In genomic region chr10:79890469-79890868, GRCh38 we compare ENCODE assay signal across 34 cellular contexts. TPM values are rescaled to one million over a fixed set of nuclear protein-coding genes. Genes with fewer than 3 reads are reported as not detected.
"Had no signal": no experiment of that assay in that cellular context is flagged by ENCODE, and none has a peak within 500 bp of the region (broad histone marks: within the 10 kb centered on the region; RNA-seq: fewer than 3 reads in every experiment).

No MANE protein-coding gene starts in this region.

- H3K4me1 ChIP-seq: parathyroid adenoma, psoas muscle, right lobe of liver, sigmoid colon, spleen, suprapubic skin, testis, tibial artery, transverse colon, upper lobe of right lung, uterus had no signal

- H3K9me3 ChIP-seq: neutrophil, psoas muscle, right lobe of liver, sigmoid colon, spleen, suprapubic skin, testis, tibial artery, transverse colon, upper lobe of right lung, uterus had no signal

- H3K27me3 ChIP-seq: right lobe of liver, sigmoid colon, spleen, suprapubic skin, testis, tibial artery, transverse colon, upper lobe of right lung, uterus had no signal

- H3K4me1 Mint-ChIP-seq: naive thymus-derived CD8-positive, alpha-beta T cell; nephron progenitor cell; neural crest cell; stimulated activated naive CD8-positive, alpha-beta T cell treated with anti-CD3 and anti-CD28 coated beads, Interleukin-15, amount 100 ng/mL, for 72 hours had no signal

- H3K4me3 ChIP-seq: psoas muscle, right lobe of liver, sigmoid colon, skin epidermis, smooth muscle cell, spleen, suprapubic skin, testis, tibial artery, transverse colon, upper lobe of right lung, uterus had no signal

- H3K36me3 ChIP-seq: neutrophil, right lobe of liver, sigmoid colon, spleen, suprapubic skin, tibial artery, transverse colon, upper lobe of right lung, uterus had no signal

- H3K36me3 Mint-ChIP-seq: natural killer cell treated with Interleukin-12 subunit alpha and Interleukin-12 subunit beta and Interleukin-15 and Interleukin-18, amount 100 ng/mL, for 72 hours; stimulated activated memory B cell treated with anti-CD40 and anti-IgM and Interleukin-4, amounts not matched to agents 10 μg/mL and 1 μg/mL and 100 μg/mL, for 72 hours; type B pancreatic cell had no signal

- ATAC-seq: naive thymus-derived CD8-positive, alpha-beta T cell; natural killer cell treated with Interleukin-12 subunit alpha and Interleukin-12 subunit beta and Interleukin-15 and Interleukin-18, amount 100 ng/mL, for 72 hours; psoas muscle; right cardiac atrium; right lobe of liver; stimulated activated memory B cell treated with anti-CD40 and anti-IgM and Interleukin-4, amounts not matched to agents 10 μg/mL and 1 μg/mL and 100 μg/mL, for 72 hours; stimulated activated naive CD8-positive, alpha-beta T cell treated with anti-CD3 and anti-CD28 coated beads, Interleukin-15, amount 100 ng/mL, for 72 hours; stimulated activated naive CD8-positive, alpha-beta T cell treated with anti-CD3 and anti-CD28 coated beads, Interleukin-15, Interleukin-2, amounts not matched to agents 100 U/mL and 50 U/mL, for 24 hours; upper lobe of right lung had no signal

- H3K9me3 Mint-ChIP-seq: naive thymus-derived CD8-positive, alpha-beta T cell; natural killer cell treated with Interleukin-12 subunit alpha and Interleukin-12 subunit beta and Interleukin-15 and Interleukin-18, amount 100 ng/mL, for 72 hours; nephron progenitor cell; neural crest cell; stimulated activated memory B cell treated with anti-CD40 and anti-IgM and Interleukin-4, amounts not matched to agents 10 μg/mL and 1 μg/mL and 100 μg/mL, for 72 hours; stimulated activated naive CD8-positive, alpha-beta T cell treated with anti-CD3 and anti-CD28 coated beads, Interleukin-15, amount 100 ng/mL, for 72 hours; type B pancreatic cell had no signal

- H3K4me3 Mint-ChIP-seq: naive thymus-derived CD8-positive, alpha-beta T cell; natural killer cell treated with Interleukin-12 subunit alpha and Interleukin-12 subunit beta and Interleukin-15 and Interleukin-18, amount 100 ng/mL, for 72 hours; nephron progenitor cell; neural crest cell; stimulated activated memory B cell treated with anti-CD40 and anti-IgM and Interleukin-4, amounts not matched to agents 10 μg/mL and 1 μg/mL and 100 μg/mL, for 72 hours; stimulated activated naive CD8-positive, alpha-beta T cell treated with anti-CD3 and anti-CD28 coated beads, Interleukin-15, amount 100 ng/mL, for 72 hours; type B pancreatic cell had no signal

- H3K27ac ChIP-seq: neutrophil, parathyroid adenoma, psoas muscle, right lobe of liver, sigmoid colon, skin epidermis, spleen, suprapubic skin, testis, tibial artery, transverse colon, upper lobe of right lung, uterus had no signal

- H3K27ac Mint-ChIP-seq: naive thymus-derived CD8-positive, alpha-beta T cell; natural killer cell treated with Interleukin-12 subunit alpha and Interleukin-12 subunit beta and Interleukin-15 and Interleukin-18, amount 100 ng/mL, for 72 hours; nephron progenitor cell; progenitor cell of endocrine pancreas; stimulated activated memory B cell treated with anti-CD40 and anti-IgM and Interleukin-4, amounts not matched to agents 10 μg/mL and 1 μg/mL and 100 μg/mL, for 72 hours; stimulated activated naive CD8-positive, alpha-beta T cell treated with anti-CD3 and anti-CD28 coated beads, Interleukin-15, amount 100 ng/mL, for 72 hours; type B pancreatic cell had no signal

- DNase-seq: naive thymus-derived CD8-positive, alpha-beta T cell; nephron progenitor cell; nucleus accumbens; posterior cingulate gyrus; psoas muscle; right cardiac atrium; right lobe of liver; sigmoid colon; spleen; stimulated activated CD4-positive, alpha-beta T cell treated with anti-CD3 and anti-CD28 coated beads, Interleukin-12 subunit alpha, Interleukin-12 subunit beta, amount 100 ng/mL, for 4 hours; stimulated activated CD4-positive, alpha-beta T cell treated with anti-CD3 and anti-CD28 coated beads, Interleukin-1b, Interleukin-23, amount 100 ng/mL, for 48 hours; stimulated activated CD4-positive, alpha-beta T cell treated with anti-CD3 and anti-CD28 coated beads, Interleukin-4, amount 100 ng/mL, for 1 hour; stimulated activated CD4-positive, alpha-beta T cell treated with anti-CD3 and anti-CD28 coated beads, Interleukin-4, amount 100 ng/mL, for 4 hours; stimulated activated CD8-positive, alpha-beta memory T cell treated with anti-CD3 and anti-CD28 coated beads, Interleukin-4, amount 100 ng/mL, for 48 hours; stimulated activated naive CD4-positive, alpha-beta T cell; stimulated activated naive CD8-positive, alpha-beta T cell treated with anti-CD3 and anti-CD28 coated beads, Interleukin-15, amount 100 ng/mL, for 72 hours; stimulated activated naive CD8-positive, alpha-beta T cell treated with anti-CD3 and anti-CD28 coated beads, Interleukin-15, Interleukin-2, amounts not matched to agents 100 U/mL and 50 U/mL, for 24 hours; substantia nigra; testis; tibial artery; transverse colon; upper lobe of right lung; uterus had no signal

RNA-seq across cellular contexts. Expression of gene SFTPD, which starts 58.4 kb away (rescaled TPM):
- total RNA-seq: naive thymus-derived CD8-positive, alpha-beta T cell; natural killer cell treated with Interleukin-12 subunit alpha and Interleukin-12 subunit beta and Interleukin-15 and Interleukin-18, amount 100 ng/mL, for 72 hours; neural crest cell; spleen; transverse colon; urinary bladder had no signal
- polyA plus RNA-seq: naive thymus-derived CD8-positive, alpha-beta T cell had no signal
